ENCODE assay signal across 8 cellular contexts in the genomic region with DNA sequence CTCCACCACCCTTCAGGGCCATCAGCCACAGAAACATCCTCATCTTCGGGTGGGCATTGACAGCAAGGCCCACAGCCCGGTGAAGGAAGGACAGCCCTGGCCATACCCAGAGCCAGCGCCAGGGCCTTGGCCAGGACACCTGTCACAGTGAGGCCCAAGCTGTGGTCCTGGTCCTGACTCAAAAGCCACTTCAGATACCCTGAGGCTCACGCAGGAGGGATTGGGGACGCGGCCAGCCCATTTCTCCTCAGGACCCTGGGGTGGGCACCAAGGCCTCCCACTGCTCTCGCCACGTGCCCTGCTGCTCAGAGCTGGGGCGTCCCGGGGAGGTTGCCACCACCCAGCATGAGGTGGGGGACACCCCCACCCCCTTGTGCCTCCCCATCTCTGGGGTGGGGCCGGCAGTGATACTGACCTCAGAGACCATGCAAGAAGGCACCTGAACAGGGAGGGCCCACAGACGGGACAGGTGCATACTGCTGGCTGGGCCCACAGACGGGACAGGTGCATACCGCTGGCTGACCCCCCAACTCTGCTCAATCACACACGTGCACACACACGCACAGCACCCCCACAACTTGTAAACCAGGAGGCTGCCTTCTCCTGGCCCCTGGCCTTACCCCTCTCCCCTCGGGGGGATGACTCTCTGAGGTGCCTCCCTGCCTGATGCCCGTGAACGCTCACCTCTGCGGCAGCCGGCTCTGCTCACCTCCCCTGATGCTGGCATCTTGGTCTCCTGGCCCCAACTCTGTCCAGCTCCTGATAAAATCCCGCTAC. TPM values are rescaled to one million over a fixed set of nuclear protein-coding genes. Genes with fewer than 3 reads are reported as not detected.
A peak's percentile ranks its signal among the peaks of the same experiment; 100 is the strongest.
DNase-seq lines count a peak whose midpoint lies in the region; ATAC-seq and TF ChIP-seq lines count a peak whose summit lies in the region.

No MANE protein-coding gene starts in this region.

- no peak overlapping the region for H3K4me3 ChIP-seq in right lobe of liver

- no peaks in the 10 kb centered on the region for H3K36me3 ChIP-seq in right lobe of liver

- peak overlapping the region; percentile 43 for H3K4me3 Mint-ChIP-seq in activated CD4-positive, alpha-beta T cell treated with anti-CD3 and anti-CD28 coated beads, Interleukin-2, amount 10 ng/mL, durations not matched to agents 7 days and 5 days
- peak overlapping the region; percentile 81 for H3K4me3 Mint-ChIP-seq in activated T-helper 17 cell treated with anti-CD3 and anti-CD28 coated beads, Interleukin-2, amount 50 U/mL, for 72 hours

- H3K36me3 Mint-ChIP-seq in activated CD4-positive, alpha-beta T cell treated with anti-CD3 and anti-CD28 coated beads, Interleukin-2, amount 10 ng/mL, durations not matched to agents 7 days and 5 days (ENCODE audit: low read depth) = peaks cover 24% of the 10 kb centered on the region
- H3K36me3 Mint-ChIP-seq in activated T-helper 17 cell treated with anti-CD3 and anti-CD28 coated beads, Interleukin-2, amount 50 U/mL, for 72 hours (ENCODE audit: low read depth) = peaks cover 100% of the 10 kb centered on the region

- no peaks in the 10 kb centered on the region for H3K9me3 ChIP-seq in right lobe of liver

- H3K4me1 ChIP-seq in right lobe of liver = peaks cover 0 to 62% (median 4%) of the 10 kb centered on the region in 4 donors

- peaks cover 77% of the 10 kb centered on the region for H3K4me1 Mint-ChIP-seq in activated CD4-positive, alpha-beta T cell treated with anti-CD3 and anti-CD28 coated beads, Interleukin-2, amount 10 ng/mL, durations not matched to agents 7 days and 5 days
- peaks cover 17% of the 10 kb centered on the region for H3K4me1 Mint-ChIP-seq in activated T-helper 17 cell treated with anti-CD3 and anti-CD28 coated beads, Interleukin-2, amount 50 U/mL, for 72 hours

- WGBS in right lobe of liver (ENCODE audit: insufficient coverage, low coverage, low lambda C conversion rate, missing lambda C conversion rate) = 70% methylated on average over 2 of the region's 22 CpGs

- intact Hi-C loops in right lobe of liver (cut with DNase I) = no loop called here

- no peak for DNase-seq in activated CD4-positive, alpha-beta T cell treated with anti-CD3 and anti-CD28 coated beads, Interleukin-2, amount 10 ng/mL, durations not matched to agents 7 days and 5 days
- no peak for DNase-seq in activated CD4-positive, alpha-beta T cell treated with anti-CD3 and anti-CD28 coated beads, Interleukin-2, amount 50 U/mL, for 4 hours
- no peak for DNase-seq in right lobe of liver

- no peak for TF ChIP-seq POLR2A in right lobe of liver (IDR thresholded peaks at IDR 0.05)

- H3K27me3 ChIP-seq in right lobe of liver = no peaks in the 10 kb centered on the region

- H3K27me3 Mint-ChIP-seq in activated CD4-positive, alpha-beta T cell treated with anti-CD3 and anti-CD28 coated beads, Interleukin-2, amount 10 ng/mL, durations not matched to agents 7 days and 5 days = no peaks in the 10 kb centered on the region
- H3K27me3 Mint-ChIP-seq in activated T-helper 17 cell treated with anti-CD3 and anti-CD28 coated beads, Interleukin-2, amount 50 U/mL, for 72 hours = no peaks in the 10 kb centered on the region

- H3K27ac ChIP-seq in right lobe of liver = peak overlapping the region in 2 of 3 donors; percentile 81 to 86
- H3K27ac ChIP-seq in temporal lobe (ENCODE audit: low read depth, low read length) = peak overlapping the region; percentile 9

- CTCF ChIA-PET in activated CD4-positive, alpha-beta T cell treated with anti-CD3 and anti-CD28 coated beads, Interleukin-2, amount 10 ng/mL, durations not matched to agents 7 days and 5 days (lab: Charles Lee) = interaction anchor here (1.1 to 1.4 kb wide), 3 partner anchors 11 to 76 kb away, joined by 3 to 5 read pairs (median 4); no protein-coding TSS in a partner anchor

- no peaks in the 10 kb centered on the region for H3K9me3 Mint-ChIP-seq in activated CD4-positive, alpha-beta T cell treated with anti-CD3 and anti-CD28 coated beads, Interleukin-2, amount 10 ng/mL, durations not matched to agents 7 days and 5 days
- H3K9me3 Mint-ChIP-seq in activated T-helper 17 cell treated with anti-CD3 and anti-CD28 coated beads, Interleukin-2, amount 50 U/mL, for 72 hours = no peaks in the 10 kb centered on the region

- POLR2A ChIA-PET in activated CD4-positive, alpha-beta T cell treated with anti-CD3 and anti-CD28 coated beads, Interleukin-2, amount 10 ng/mL, durations not matched to agents 7 days and 5 days (lab: Charles Lee) = no interaction called here

- no peak for ATAC-seq in activated T-helper 17 cell treated with anti-CD3 and anti-CD28 coated beads, Interleukin-2, amount 50 U/mL, for 72 hours (replicated peaks)
- ATAC-seq in right lobe of liver = no peak
- ATAC-seq in GM21737 (IDR thresholded peaks at IDR 0.05; ENCODE audit: unreplicated experiment) = no peak
- ATAC-seq in HG02938 (IDR thresholded peaks at IDR 0.05; ENCODE audit: unreplicated experiment) = no peak
- ATAC-seq in HG03039 (IDR thresholded peaks at IDR 0.05; ENCODE audit: unreplicated experiment) = no peak

- no peak for TF ChIP-seq CTCF in right lobe of liver (IDR thresholded peaks at IDR 0.05)

- H3K27ac Mint-ChIP-seq in activated CD4-positive, alpha-beta T cell treated with anti-CD3 and anti-CD28 coated beads, Interleukin-2, amount 10 ng/mL, durations not matched to agents 7 days and 5 days = peak overlapping the region; percentile 94
- H3K27ac Mint-ChIP-seq in activated T-helper 17 cell treated with anti-CD3 and anti-CD28 coated beads, Interleukin-2, amount 50 U/mL, for 72 hours = peak overlapping the region; percentile 93

RNA-seq across cellular contexts. Expression of a gene that starts 14.2 kb away (rescaled TPM):
- 10 to 100 TPM; 73.1 to 77.1 TPM for total RNA-seq in activated CD4-positive, alpha-beta T cell treated with anti-CD3 and anti-CD28 coated beads, Interleukin-2, amount 10 ng/mL, durations not matched to agents 7 days and 5 days
- 100 to 1,000 TPM; 130 to 233 TPM for total RNA-seq in activated T-helper 17 cell treated with anti-CD3 and anti-CD28 coated beads, Interleukin-2, amount 50 U/mL, for 72 hours
- 10 to 100 TPM in 5 of 6 experiments, 1 to 10 TPM in 1; 7.0 to 16.3 (median 12.4) TPM for total RNA-seq in right lobe of liver
- 21.1 TPM for total RNA-seq in temporal lobe
